ENCODE assay signal across 30 cellular contexts in the genomic region with DNA sequence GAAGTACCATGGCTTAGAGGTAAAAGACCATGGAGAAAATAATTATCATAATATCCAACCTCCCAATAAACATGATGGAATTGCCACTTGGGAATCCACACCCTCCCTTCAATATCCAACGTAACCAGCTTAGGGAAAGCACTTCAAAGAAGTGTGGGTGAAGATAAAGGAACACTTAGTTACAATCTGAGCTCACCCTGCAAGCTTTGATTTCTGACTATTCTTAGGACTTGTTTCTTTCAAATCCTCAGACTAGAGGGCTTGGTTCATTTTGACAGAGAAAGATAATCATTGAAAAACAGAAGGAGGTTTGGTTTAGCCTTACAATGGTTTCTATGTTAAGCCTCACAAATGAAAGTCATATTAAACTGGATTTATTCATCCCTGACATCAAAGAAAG. TPM values are rescaled to one million over a fixed set of nuclear protein-coding genes. Genes with fewer than 3 reads are reported as not detected.
"Had no signal": no experiment of that assay in that cellular context is flagged by ENCODE, and none has a peak within 500 bp of the region (broad histone marks: within the 10 kb centered on the region; RNA-seq: fewer than 3 reads in every experiment).

No MANE protein-coding gene starts in this region.

- H3K27me3 ChIP-seq: right atrium auricular region had no signal

- H3K79me2 ChIP-seq: parathyroid adenoma had no signal

- H3K4me3 Mint-ChIP-seq: immature natural killer cell; naive thymus-derived CD8-positive, alpha-beta T cell; nephron progenitor cell; stimulated activated naive CD8-positive, alpha-beta T cell treated with anti-CD3 and anti-CD28 coated beads, Interleukin-15, amount 100 ng/mL, for 72 hours had no signal

- H3K36me3 ChIP-seq: esophagus muscularis mucosa, gastroesophageal sphincter, left ventricle myocardium inferior, lower lobe of right lung, right atrium auricular region, suprapubic skin had no signal

- H3K9me3 Mint-ChIP-seq: immature natural killer cell; naive thymus-derived CD8-positive, alpha-beta T cell; nephron progenitor cell; stimulated activated naive CD8-positive, alpha-beta T cell treated with anti-CD3 and anti-CD28 coated beads, Interleukin-15, amount 100 ng/mL, for 72 hours had no signal

- H3K36me3 Mint-ChIP-seq: immature natural killer cell; naive thymus-derived CD8-positive, alpha-beta T cell had no signal

- H3K27ac Mint-ChIP-seq: immature natural killer cell; naive thymus-derived CD8-positive, alpha-beta T cell; nephron progenitor cell; progenitor cell of endocrine pancreas; stimulated activated naive CD8-positive, alpha-beta T cell treated with anti-CD3 and anti-CD28 coated beads, Interleukin-15, amount 100 ng/mL, for 72 hours had no signal

- H3K4me3 ChIP-seq: dorsolateral prefrontal cortex, esophagus muscularis mucosa, gastroesophageal sphincter, left ventricle myocardium inferior, lower lobe of right lung, right atrium auricular region, smooth muscle cell, suprapubic skin had no signal

- H2AFZ ChIP-seq: parathyroid adenoma had no signal

- H3K4me2 ChIP-seq: smooth muscle cell had no signal

- H3K27ac ChIP-seq: dorsolateral prefrontal cortex, esophagus muscularis mucosa, foreskin keratinocyte, gastroesophageal sphincter, left ventricle myocardium inferior, lower lobe of right lung, parathyroid adenoma, right atrium auricular region, suprapubic skin had no signal

- DNase-seq: dorsolateral prefrontal cortex; effector CD4-positive, alpha-beta T cell; foreskin keratinocyte; hypothalamus; immature natural killer cell; islet precursor cell; kidney glomerular epithelial cell; left colon; left ventricle myocardium inferior; lower lobe of right lung; naive thymus-derived CD8-positive, alpha-beta T cell; nephron progenitor cell; stimulated activated CD4-positive, alpha-beta T cell treated with anti-CD3 and anti-CD28 coated beads, Interleukin-12 subunit alpha, Interleukin-12 subunit beta, amount 100 ng/mL, for 4 hours; stimulated activated CD4-positive, alpha-beta T cell treated with anti-CD3 and anti-CD28 coated beads, Interleukin-1b, Interleukin-23, amount 100 ng/mL, for 48 hours; stimulated activated CD4-positive, alpha-beta T cell treated with anti-CD3 and anti-CD28 coated beads, Interleukin-4, amount 100 ng/mL, for 1 hour; stimulated activated CD8-positive, alpha-beta memory T cell treated with anti-CD3 and anti-CD28 coated beads, Interleukin-4, amount 100 ng/mL, for 48 hours; stimulated activated naive CD4-positive, alpha-beta T cell; stimulated activated naive CD8-positive, alpha-beta T cell treated with anti-CD3 and anti-CD28 coated beads, Interleukin-15, amount 100 ng/mL, for 72 hours; trophoblast cell had no signal

- H3K9me3 ChIP-seq: esophagus muscularis mucosa, gastroesophageal sphincter, left ventricle myocardium inferior, lower lobe of right lung, right atrium auricular region, suprapubic skin had no signal

- ATAC-seq: foreskin keratinocyte; gastroesophageal sphincter; left colon; lower lobe of right lung; naive thymus-derived CD8-positive, alpha-beta T cell; sciatic nerve; stimulated activated naive CD8-positive, alpha-beta T cell treated with anti-CD3 and anti-CD28 coated beads, Interleukin-15, amount 100 ng/mL, for 72 hours had no signal

- H3K4me1 ChIP-seq: foreskin keratinocyte, parathyroid adenoma had no signal

- H3K9ac ChIP-seq: parathyroid adenoma had no signal

RNA-seq across cellular contexts. Expression of a gene that starts 57.8 kb away (rescaled TPM):
- total RNA-seq: fibroblast of lung; foreskin keratinocyte; lower lobe of right lung; mesenteric fat pad; naive thymus-derived CD8-positive, alpha-beta T cell; sciatic nerve had no signal
- polyA plus RNA-seq: fibroblast of lung; foreskin keratinocyte; immature natural killer cell; naive thymus-derived CD8-positive, alpha-beta T cell; urinary bladder had no signal
